1 cellular context compared by ENCODE assay signal in genomic region chr11:16252373-16252772, GRCh38.
TF ChIP-seq lines count a peak whose summit lies in the region.

No MANE protein-coding gene starts in this region.

TF ChIP-seq in SK-N-SH, 30 proteins besides CTCF, POLR2A, EP300 and RAD21 (continued from another document):
- TF ChIP-seq, protein P1, sequence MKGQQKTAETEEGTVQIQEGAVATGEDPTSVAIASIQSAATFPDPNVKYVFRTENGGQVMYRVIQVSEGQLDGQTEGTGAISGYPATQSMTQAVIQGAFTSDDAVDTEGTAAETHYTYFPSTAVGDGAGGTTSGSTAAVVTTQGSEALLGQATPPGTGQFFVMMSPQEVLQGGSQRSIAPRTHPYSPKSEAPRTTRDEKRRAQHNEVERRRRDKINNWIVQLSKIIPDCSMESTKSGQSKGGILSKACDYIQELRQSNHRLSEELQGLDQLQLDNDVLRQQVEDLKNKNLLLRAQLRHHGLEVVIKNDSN (IDR thresholded peaks at IDR 0.05; ENCODE audit: borderline replicate concordance, low read depth), result no peak
- TF ChIP-seq NRF1 (IDR thresholded peaks at IDR 0.05; ENCODE audit: low read depth, low read length) (no peak), TEAD4 (IDR thresholded peaks at IDR 0.05; ENCODE audit: borderline replicate concordance, insufficient read depth) (no peak)
